In the genomic region with DNA sequence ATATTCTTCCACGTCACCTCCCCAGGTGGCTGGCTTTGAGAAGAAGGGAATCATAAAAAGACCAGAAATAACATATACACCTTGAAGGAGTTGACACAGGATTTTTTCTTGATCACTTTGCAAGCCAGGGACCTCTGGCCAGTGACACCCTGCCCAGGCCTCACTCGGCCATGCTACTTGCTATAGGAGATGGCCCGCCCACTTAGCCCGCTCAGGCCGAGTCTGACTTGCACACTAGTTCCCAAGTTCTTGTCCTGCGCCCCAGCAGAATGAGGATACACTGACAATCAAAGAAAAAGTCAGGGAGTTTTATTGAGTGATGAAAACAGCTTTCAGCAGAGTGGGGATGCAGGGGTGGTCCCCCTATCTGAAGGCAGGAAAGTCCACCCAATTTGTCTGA, we compare ENCODE assay signal across 22 cellular contexts.
"Had no signal": no experiment of that assay in that cellular context is flagged by ENCODE, and none has a peak within 500 bp of the region (broad histone marks: within the 10 kb centered on the region; RNA-seq: fewer than 3 reads in every experiment).

No MANE protein-coding gene starts in this region.

- H3K4me1 ChIP-seq: gastrocnemius medialis, lower lobe of right lung, testis had no signal

- H3K4me3 Mint-ChIP-seq: natural killer cell treated with Interleukin-12 subunit alpha and Interleukin-12 subunit beta and Interleukin-15 and Interleukin-18, amount 100 ng/mL, for 72 hours; neural crest cell; stimulated activated effector memory CD8-positive, alpha-beta T cell treated with anti-CD3 and anti-CD28 coated beads, Interleukin-12 subunit alpha, Interleukin-12 subunit beta, amount 100 ng/mL, for 72 hours; type B pancreatic cell had no signal

- H3K27me3 ChIP-seq: dorsolateral prefrontal cortex, gastrocnemius medialis, testis, tibial artery had no signal

- H3K27ac Mint-ChIP-seq: natural killer cell treated with Interleukin-12 subunit alpha and Interleukin-12 subunit beta and Interleukin-15 and Interleukin-18, amount 100 ng/mL, for 72 hours; stimulated activated effector memory CD8-positive, alpha-beta T cell treated with anti-CD3 and anti-CD28 coated beads, Interleukin-12 subunit alpha, Interleukin-12 subunit beta, amount 100 ng/mL, for 72 hours had no signal

- H3K9me3 Mint-ChIP-seq: natural killer cell treated with Interleukin-12 subunit alpha and Interleukin-12 subunit beta and Interleukin-15 and Interleukin-18, amount 100 ng/mL, for 72 hours had no signal

- H3K27me3 Mint-ChIP-seq: natural killer cell treated with Interleukin-12 subunit alpha and Interleukin-12 subunit beta and Interleukin-15 and Interleukin-18, amount 100 ng/mL, for 72 hours had no signal

- H3K9me3 ChIP-seq: gastrocnemius medialis, lower lobe of right lung, testis had no signal

- H3K4me1 Mint-ChIP-seq: stimulated activated effector memory CD8-positive, alpha-beta T cell treated with anti-CD3 and anti-CD28 coated beads, Interleukin-12 subunit alpha, Interleukin-12 subunit beta, amount 100 ng/mL, for 72 hours had no signal

- H3K36me3 ChIP-seq: gastrocnemius medialis, lower lobe of right lung, tibial artery had no signal

- H3K4me3 ChIP-seq: dorsolateral prefrontal cortex, gastrocnemius medialis, lower lobe of right lung, testis, tibial artery had no signal

- DNase-seq: dorsolateral prefrontal cortex; effector CD4-positive, alpha-beta T cell; foreskin fibroblast; gastrocnemius medialis; head of caudate nucleus; left ventricle myocardium superior; lower lobe of right lung; stimulated activated CD4-positive, alpha-beta T cell treated with anti-CD3 and anti-CD28 coated beads, Interleukin-2, amount 100 ng/mL, for 24 hours; stimulated activated CD4-positive, alpha-beta T cell treated with anti-CD3 and anti-CD28 coated beads, Interleukin-4, amount 100 ng/mL, for 24 hours; stimulated activated naive CD8-positive, alpha-beta T cell treated with anti-CD3 and anti-CD28 coated beads, Interleukin-15, Interleukin-2, amounts not matched to agents 100 U/mL and 50 U/mL, for 24 hours; substantia nigra; testis; tibial artery had no signal

- H3K36me3 Mint-ChIP-seq: natural killer cell treated with Interleukin-12 subunit alpha and Interleukin-12 subunit beta and Interleukin-15 and Interleukin-18, amount 100 ng/mL, for 72 hours; stimulated activated effector memory CD8-positive, alpha-beta T cell treated with anti-CD3 and anti-CD28 coated beads, Interleukin-12 subunit alpha, Interleukin-12 subunit beta, amount 100 ng/mL, for 72 hours; type B pancreatic cell had no signal

- ATAC-seq: esophagus mucosa; gastrocnemius medialis; left ventricle myocardium superior; lower lobe of right lung; natural killer cell treated with Interleukin-12 subunit alpha and Interleukin-12 subunit beta and Interleukin-15 and Interleukin-18, amount 100 ng/mL, for 72 hours; sciatic nerve; stimulated activated effector memory CD8-positive, alpha-beta T cell treated with anti-CD3 and anti-CD28 coated beads, Interleukin-12 subunit alpha, Interleukin-12 subunit beta, amount 100 ng/mL, for 72 hours; stimulated activated naive CD8-positive, alpha-beta T cell treated with anti-CD3 and anti-CD28 coated beads, Interleukin-15, Interleukin-2, amounts not matched to agents 100 U/mL and 50 U/mL, for 24 hours had no signal

- H3K27ac ChIP-seq: epithelial cell of prostate, gastrocnemius medialis, lower lobe of right lung, testis, tibial artery had no signal

- FAIRE-seq: colon, keratinocyte had no signal
